9 cellular contexts compared by ENCODE assay signal in the genomic region with DNA sequence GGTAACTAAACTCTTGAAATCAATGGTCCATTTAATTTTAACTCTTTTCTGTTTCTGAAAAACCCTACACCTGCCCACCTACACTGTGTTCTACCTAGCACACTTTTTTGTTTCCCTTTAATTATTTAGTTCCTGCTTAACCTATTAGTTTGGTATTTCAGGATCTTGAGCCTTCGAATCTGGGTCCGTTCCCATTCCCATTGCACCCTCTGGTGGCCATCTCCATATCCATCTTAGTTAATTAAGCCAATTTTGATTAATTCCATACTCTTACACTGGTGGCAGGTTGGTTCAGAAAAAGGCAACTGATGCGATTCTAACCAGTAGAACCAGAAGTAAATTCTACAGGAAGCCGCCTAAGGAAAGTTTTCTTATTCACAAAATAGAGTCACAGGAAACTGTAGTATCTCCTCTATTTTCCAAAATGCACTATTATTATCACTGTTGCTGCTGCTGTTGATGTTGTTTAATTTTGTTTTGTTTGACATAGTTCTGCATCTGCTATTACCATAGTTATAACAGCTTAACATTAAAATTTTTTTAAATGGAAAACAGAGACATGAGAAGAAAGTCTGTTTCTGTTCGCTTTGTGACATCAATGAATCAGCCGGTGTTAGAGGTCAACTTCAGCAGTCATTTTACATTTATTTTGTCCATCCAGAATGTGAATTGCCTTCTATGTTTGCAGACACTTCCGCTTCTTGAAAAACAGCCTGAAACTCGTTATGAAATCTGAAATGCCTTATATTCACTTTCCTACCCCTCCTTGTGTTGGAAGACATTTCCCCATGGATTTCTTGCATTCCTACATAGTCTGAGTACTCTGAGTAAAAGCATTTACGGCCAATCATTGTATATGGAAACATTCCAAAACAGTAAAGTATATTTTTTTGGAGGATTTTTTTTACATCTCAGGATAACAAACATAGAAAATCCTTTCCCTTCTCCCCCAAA.
DNase-seq lines count a peak whose midpoint lies in the region; ATAC-seq and TF ChIP-seq lines count a peak whose summit lies in the region.
"Had no signal": no experiment of that assay in that cellular context is flagged by ENCODE, and none has a peak within 500 bp of the region (broad histone marks: within the 10 kb centered on the region; RNA-seq: fewer than 3 reads in every experiment).

No MANE protein-coding gene starts in this region.

- H3F3A ChIP-seq in DOHH2 (ENCODE audit: control insufficient read depth, insufficient read depth) = no peaks in the 10 kb centered on the region

- H3K79me2 ChIP-seq in DOHH2 (ENCODE audit: control insufficient read depth, low read length) = no peaks in the 10 kb centered on the region

- DNase-seq in LHCN-M2 (ENCODE audit: low read depth) (peak; percentile 1), RWPE2 (ENCODE audit: low spot score) (no peak), fibroblast of the conjunctiva (ENCODE audit: low read depth) (peak; percentile 40), retinal pigment epithelial cell (ENCODE audit: low read depth) (peak; percentile 11), aorta (no peak)

- TF ChIP-seq CTCF in DOHH2 (IDR thresholded peaks at IDR 0.05; ENCODE audit: low read depth, low read length, poor library complexity, severe bottlenecking) (peak; percentile 53), RWPE2 (IDR thresholded peaks at IDR 0.05; ENCODE audit: poor library complexity, severe bottlenecking) (peak; percentile 81), retinal pigment epithelial cell (conservative IDR thresholded peaks at IDR 0.05; ENCODE audit: low read depth, low read length) (peak; percentile 64)

- H3K27ac ChIP-seq in DOHH2 (ENCODE audit: low read depth, low read length) (no peak overlapping the region), RWPE2 (ENCODE audit: poor library complexity, severe bottlenecking) (no peak overlapping the region), aorta (ENCODE audit: low read depth in 1 of 2, low read length in 2 of 2) (no peak overlapping the region)
- H3K27ac ChIP-seq: SJSA1 had no signal

- H3K4me1 ChIP-seq in DOHH2 (ENCODE audit: control insufficient read depth, low read length) (no peaks in the 10 kb centered on the region), RWPE2 (ENCODE audit: insufficient read depth, poor library complexity, severe bottlenecking) (no peaks in the 10 kb centered on the region), aorta (ENCODE audit: control insufficient read depth in 1 of 2, insufficient read depth in 2 of 2, low read length in 2 of 2) (no peaks in the 10 kb centered on the region)
- H3K4me1 ChIP-seq: SJSA1 had no signal

- H3K36me3 ChIP-seq in DOHH2 (ENCODE audit: control insufficient read depth, low read length) = no peaks in the 10 kb centered on the region
- H3K36me3 ChIP-seq in RWPE2 (ENCODE audit: low read depth) = no peaks in the 10 kb centered on the region
- H3K36me3 ChIP-seq in aorta (ENCODE audit: control insufficient read depth in 1 of 2, insufficient read depth in 2 of 2, low read length in 1 of 2) = no peaks in the 10 kb centered on the region
- H3K36me3 ChIP-seq: SJSA1 had no signal

- no peaks in the 10 kb centered on the region for H3K9me3 ChIP-seq in DOHH2 (ENCODE audit: control insufficient read depth, insufficient read depth, low read length)
- H3K9me3 ChIP-seq in RWPE2 (ENCODE audit: severe bottlenecking) = no peaks in the 10 kb centered on the region
- peaks cover 1% of the 10 kb centered on the region for H3K9me3 ChIP-seq in aorta (ENCODE audit: control insufficient read depth, low read length)

- H3K4me3 ChIP-seq in DOHH2 (ENCODE audit: low read length) = no peak overlapping the region
- no peak overlapping the region for H3K4me3 ChIP-seq in RWPE2 (ENCODE audit: severe bottlenecking)
- no peak overlapping the region for H3K4me3 ChIP-seq in retinal pigment epithelial cell (ENCODE audit: low read length)
- H3K4me3 ChIP-seq in aorta (ENCODE audit: low read length in 2 of 2) = no peak overlapping the region
- H3K4me3 ChIP-seq: SJSA1 had no signal

- H3K27me3 ChIP-seq in DOHH2 (ENCODE audit: control insufficient read depth, low read length) (no peaks in the 10 kb centered on the region), RWPE2 (ENCODE audit: insufficient read depth, poor library complexity, severe bottlenecking) (peaks cover 20% of the 10 kb centered on the region), aorta (ENCODE audit: control insufficient read depth in 1 of 2, insufficient read depth in 2 of 2, low read length in 1 of 2) (peaks cover 0 to 3% of the 10 kb centered on the region in 2 donors)
- H3K27me3 ChIP-seq: SJSA1 had no signal

- H3K4me2 ChIP-seq in DOHH2 (ENCODE audit: low read length) = no peak overlapping the region

- H4K20me1 ChIP-seq in DOHH2 (ENCODE audit: control insufficient read depth, insufficient read depth, low read depth, low read length) = no peaks in the 10 kb centered on the region

- peak; percentile 71 for ATAC-seq in RWPE2 (ENCODE audit: low read depth)
- ATAC-seq in aorta (ENCODE audit: low FRiP score) = no peak
- no peak for ATAC-seq in HG02623 (IDR thresholded peaks at IDR 0.05; ENCODE audit: unreplicated experiment)
- no peak for ATAC-seq in GM21381 (IDR thresholded peaks at IDR 0.05; ENCODE audit: unreplicated experiment)

- intact Hi-C loops in aorta (cut with DNase I) = no loop called here

- no peaks in the 10 kb centered on the region for H3K9me2 ChIP-seq in DOHH2 (replicated peaks; ENCODE audit: control insufficient read depth, low read length)

- 15 to 17% methylated on average over 9 of the region's 9 CpGs for WGBS in aorta, 2 donors

Comparison
In these comparisons a context has a peak if more than half of its experiments do, and no peak if none do; other contexts are left out.
1. DNase-seq: peak in LHCN-M2 (single experiment), fibroblast of the conjunctiva (single experiment) and retinal pigment epithelial cell (single experiment); none in RWPE2 (single experiment) and aorta (0 of 2).
2. Peak in every context shown above with its lines, with median percentiles within 50 percentile points of each other: CTCF ChIP-seq.